22 cellular contexts compared by ENCODE assay signal in the genomic region with DNA sequence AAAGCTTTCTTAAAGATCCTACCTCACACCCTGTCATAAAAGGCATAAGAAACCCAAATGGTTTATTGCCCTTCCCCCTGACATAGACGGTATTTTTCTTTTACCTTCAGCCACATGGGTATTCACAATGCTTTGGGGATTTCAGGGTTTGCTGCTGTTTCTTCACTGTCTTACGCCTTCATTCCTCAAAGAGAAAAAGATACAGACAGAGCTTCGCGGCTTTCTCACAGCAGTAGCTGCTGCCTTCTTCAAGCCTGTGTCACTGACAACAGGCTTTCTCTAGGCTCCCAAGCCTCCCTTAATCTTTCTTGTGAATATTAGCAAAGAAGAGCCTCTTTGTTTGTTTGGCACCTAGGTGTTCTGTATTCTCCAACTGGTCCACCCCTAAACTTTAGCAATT.
"Had no signal": no experiment of that assay in that cellular context is flagged by ENCODE, and none has a peak within 500 bp of the region (broad histone marks: within the 10 kb centered on the region; RNA-seq: fewer than 3 reads in every experiment).

No MANE protein-coding gene starts in this region.

- H3K4me3 Mint-ChIP-seq: activated CD4-positive, alpha-beta T cell treated with anti-CD3 and anti-CD28 coated beads for 36 hours; activated naive CD8-positive, alpha-beta T cell; neural crest cell; stimulated activated naive CD8-positive, alpha-beta T cell treated with anti-CD3 and anti-CD28 coated beads, Interleukin-15, Interleukin-2, amounts not matched to agents 100 ng/mL and 50 ng/mL, for 24 hours had no signal

- H3K4me1 ChIP-seq: foreskin keratinocyte, psoas muscle, suprapubic skin, vagina had no signal

- H3K27ac Mint-ChIP-seq: activated CD4-positive, alpha-beta T cell treated with anti-CD3 and anti-CD28 coated beads for 36 hours; activated naive CD8-positive, alpha-beta T cell; stimulated activated naive CD8-positive, alpha-beta T cell treated with anti-CD3 and anti-CD28 coated beads, Interleukin-15, Interleukin-2, amounts not matched to agents 100 ng/mL and 50 ng/mL, for 24 hours had no signal

- H3K27ac ChIP-seq: epithelial cell of prostate, foreskin keratinocyte, ovary, psoas muscle, suprapubic skin, vagina had no signal

- H3K9me3 ChIP-seq: ovary, suprapubic skin, vagina had no signal

- H3K4me1 Mint-ChIP-seq: activated CD4-positive, alpha-beta T cell treated with anti-CD3 and anti-CD28 coated beads for 36 hours had no signal

- DNase-seq: activated CD4-positive, alpha-beta T cell treated with anti-CD3 and anti-CD28 coated beads for 36 hours; activated CD4-positive, alpha-beta T cell treated with anti-CD3 and anti-CD28 coated beads, Interleukin-2, amount 50 U/mL, for 48 hours; amniotic stem cell; foreskin keratinocyte; glutamatergic neuron; hypothalamus; islet precursor cell; left colon; ovary; psoas muscle; right cardiac atrium; stimulated activated CD4-positive, alpha-beta T cell treated with anti-CD3 and anti-CD28 coated beads, Interleukin-15, amount 100 ng/mL, for 24 hours; stimulated activated CD4-positive, alpha-beta T cell treated with anti-CD3 and anti-CD28 coated beads, Interleukin-2, amount 100 ng/mL, for 48 hours; T-helper 1 cell; T-helper 9 cell; trophoblast cell had no signal

- H3K27me3 ChIP-seq: ovary, suprapubic skin, vagina had no signal
